In genomic region chr13:110307697-110308376, GRCh38 we compare ENCODE assay signal across 9 cellular contexts. TPM values are rescaled to one million over a fixed set of nuclear protein-coding genes. Genes with fewer than 3 reads are reported as not detected.
DNase-seq lines count a peak whose midpoint lies in the region; ATAC-seq and TF ChIP-seq lines count a peak whose summit lies in the region.
"Had no signal": no experiment of that assay in that cellular context is flagged by ENCODE, and none has a peak within 500 bp of the region (broad histone marks: within the 10 kb centered on the region; RNA-seq: fewer than 3 reads in every experiment).

No MANE protein-coding gene starts in this region.

- no peaks in the 10 kb centered on the region for H3K27me3 ChIP-seq in SJSA1 (replicated peaks)
- 0 out of 2 replicates have a peak, but pooled peaks cover under 1% of the 10 kb centered on the region for H3K27me3 ChIP-seq in HAP-1 (ENCODE audit: low read depth)

- peaks cover 59% of the 10 kb centered on the region for H3K4me1 Mint-ChIP-seq in osteocyte (ENCODE audit: unreplicated experiment)

- TF ChIP-seq CTCF in foreskin fibroblast (IDR thresholded peaks at IDR 0.05; ENCODE audit: low read depth, low read length): no peak
- TF ChIP-seq CTCF in osteocyte (IDR thresholded peaks at IDR 0.05): no peak

- H3K9me3 ChIP-seq in SJSA1 (replicated peaks) (no peaks in the 10 kb centered on the region), HAP-1 (no peaks in the 10 kb centered on the region)

- peaks cover 87% of the 10 kb centered on the region for H3K4me1 ChIP-seq in SJSA1 (replicated peaks)
- H3K4me1 ChIP-seq in HAP-1: no peaks in the 10 kb centered on the region

- ATAC-seq in GM19035 (IDR thresholded peaks at IDR 0.05; ENCODE audit: unreplicated experiment): no peak
- ATAC-seq: K562 had no signal

- no peaks in the 10 kb centered on the region for H3K9me3 Mint-ChIP-seq in osteocyte (ENCODE audit: unreplicated experiment)

- peak overlapping the region; percentile 72 for H3K27ac ChIP-seq in SJSA1

- H3K27me3 Mint-ChIP-seq in osteocyte (ENCODE audit: unreplicated experiment): no peaks in the 10 kb centered on the region

- in situ Hi-C loops in HAP-1 (cut with MboI; ENCODE audit: low sequenced_read_pairs): no loop called here

- H3K4me3 ChIP-seq in SJSA1: peak overlapping the region; percentile 93
- H3K4me3 ChIP-seq in foreskin fibroblast (ENCODE audit: low read depth in 1 of 2, low read length in 2 of 2): peak overlapping the region; percentile 70 to 87
- H3K4me3 ChIP-seq in HAP-1: no peak overlapping the region
- H3K4me3 ChIP-seq: K562 had no signal

- H3K4me3 Mint-ChIP-seq in osteocyte (ENCODE audit: unreplicated experiment): peak overlapping the region; percentile 99

- peaks cover 70% of the 10 kb centered on the region for H3K36me3 Mint-ChIP-seq in osteocyte (ENCODE audit: unreplicated experiment)

- DNase-seq in DMS79 (lab: John Stamatoyannopoulos, UW) (peak; percentile 59), SJSA1 (ENCODE audit: low read depth in 1 of 2, low spot score in 2 of 2) (peak; percentile 67 to 86), foreskin fibroblast (peak in 1 of 2 donors; percentile 65), osteocyte (ENCODE audit: extremely low spot score, unreplicated experiment) (no peak), HAP-1 (ENCODE audit: low spot score in 2 of 2) (no peak), SKM-1 treated with dmso at 0.1 percent for 144 hours (lab: John Stamatoyannopoulos, UW; ENCODE audit: unreplicated experiment) (no peak), cortex of kidney (lab: John Stamatoyannopoulos, UW) (no peak)

- peak overlapping the region; percentile 100 for H3K27ac Mint-ChIP-seq in osteocyte (ENCODE audit: unreplicated experiment)

- H3K36me3 ChIP-seq in SJSA1 (peaks cover 76% of the 10 kb centered on the region), HAP-1 (replicated peaks) (no peaks in the 10 kb centered on the region)

RNA-seq across cellular contexts. Expression of gene COL4A2, which starts 0.8 kb away (rescaled TPM):
- total RNA-seq in SJSA1 (2014; rRNA removed; shearing (Covaris generic)): 677 and 741 TPM in 2 replicates
- total RNA-seq in osteocyte: 2,001 and 2,067 TPM in 2 replicates

RNA-seq across cellular contexts. Expression of gene COL4A1, which starts 0.9 kb away (rescaled TPM):
- 489 and 591 TPM in 2 replicates for total RNA-seq in SJSA1 (2014; rRNA removed; shearing (Covaris generic))
- 3,181 and 3,589 TPM in 2 replicates for total RNA-seq in osteocyte

Comparison
In these comparisons a context has a peak if more than half of its experiments do, and no peak if none do; other contexts are left out.
1. DNase-seq: peak in DMS79 (single experiment) and SJSA1 (2 of 2); none in osteocyte (single experiment), HAP-1 (0 of 2), SKM-1 treated with dmso at 0.1 percent for 144 hours (single experiment) and cortex of kidney (single experiment).